13 cellular contexts compared by ENCODE assay signal in the genomic region with DNA sequence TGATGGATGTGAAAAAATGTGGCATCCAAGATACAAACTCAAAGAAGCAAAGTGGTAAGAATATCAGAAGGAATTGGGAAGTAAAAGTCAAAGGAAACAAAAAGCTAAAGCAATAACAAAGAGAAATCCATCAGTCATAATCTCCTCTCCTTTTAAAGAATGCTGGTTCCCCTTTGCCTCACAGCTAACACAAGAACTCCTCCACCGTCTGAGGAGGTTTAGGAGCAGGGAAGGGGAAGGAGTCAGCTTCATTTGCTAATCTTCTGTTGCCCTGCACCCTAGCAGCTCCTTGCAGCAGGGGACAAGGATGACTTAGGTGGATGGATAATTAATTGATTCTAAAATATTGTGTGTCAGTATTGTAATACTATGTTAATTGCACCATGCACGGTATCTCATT. TPM values are rescaled to one million over a fixed set of nuclear protein-coding genes. Genes with fewer than 3 reads are reported as not detected.
"Had no signal": no experiment of that assay in that cellular context is flagged by ENCODE, and none has a peak within 500 bp of the region (broad histone marks: within the 10 kb centered on the region; RNA-seq: fewer than 3 reads in every experiment).

No MANE protein-coding gene starts in this region.

- H3K4me3 Mint-ChIP-seq: activated CD4-positive, alpha-beta memory T cell treated with anti-CD3 and anti-CD28 coated beads, Interleukin-2, amount 10 ng/mL, durations not matched to agents 7 days and 5 days; naive thymus-derived CD8-positive, alpha-beta T cell; stimulated activated naive B cell treated with anti-CD40 and anti-IgM and Interleukin-4, amounts not matched to agents 10 μg/mL and 1 μg/mL and 100 μg/mL, for 72 hours had no signal

- H3K27me3 Mint-ChIP-seq: activated CD4-positive, alpha-beta memory T cell treated with anti-CD3 and anti-CD28 coated beads, Interleukin-2, amount 10 ng/mL, durations not matched to agents 7 days and 5 days; naive thymus-derived CD8-positive, alpha-beta T cell; stimulated activated naive B cell treated with anti-CD40 and anti-IgM and Interleukin-4, amounts not matched to agents 10 μg/mL and 1 μg/mL and 100 μg/mL, for 72 hours had no signal

- H3K27ac ChIP-seq: gastrocnemius medialis, tibial nerve, vagina had no signal

- FAIRE-seq: astrocyte, bronchial epithelial cell had no signal

- DNase-seq: activated CD4-positive, alpha-beta memory T cell treated with anti-CD3 and anti-CD28 coated beads, Interleukin-2, amount 10 ng/mL, durations not matched to agents 7 days and 5 days; activated CD4-positive, alpha-beta T cell treated with anti-CD3 and anti-CD28 coated beads for 4 hours; gastrocnemius medialis; left colon; naive thymus-derived CD8-positive, alpha-beta T cell; occipital lobe; stimulated activated CD4-positive, alpha-beta T cell treated with anti-CD3 and anti-CD28 coated beads, Interleukin-2, amount 100 ng/mL, for 48 hours; stimulated activated naive B cell treated with anti-CD40 and anti-IgM and Interleukin-4, amounts not matched to agents 10 μg/mL and 1 μg/mL and 100 μg/mL, for 72 hours; substantia nigra had no signal

- H3K4me3 ChIP-seq: gastrocnemius medialis, tibial nerve, vagina had no signal

- ATAC-seq: gastrocnemius medialis; left colon; naive thymus-derived CD8-positive, alpha-beta T cell had no signal

- H3K9me3 ChIP-seq: gastrocnemius medialis, tibial nerve, vagina had no signal

- H3K27me3 ChIP-seq: gastrocnemius medialis, tibial nerve, vagina had no signal

- H3K4me1 ChIP-seq: gastrocnemius medialis, tibial nerve, vagina had no signal

- H3K27ac Mint-ChIP-seq: activated CD4-positive, alpha-beta memory T cell treated with anti-CD3 and anti-CD28 coated beads, Interleukin-2, amount 10 ng/mL, durations not matched to agents 7 days and 5 days; stimulated activated naive B cell treated with anti-CD40 and anti-IgM and Interleukin-4, amounts not matched to agents 10 μg/mL and 1 μg/mL and 100 μg/mL, for 72 hours had no signal

- H3K9me3 Mint-ChIP-seq: activated CD4-positive, alpha-beta memory T cell treated with anti-CD3 and anti-CD28 coated beads, Interleukin-2, amount 10 ng/mL, durations not matched to agents 7 days and 5 days; naive thymus-derived CD8-positive, alpha-beta T cell had no signal

RNA-seq across cellular contexts. Expression of gene PDCD1LG2, which starts 43.6 kb away (rescaled TPM):
- total RNA-seq: naive thymus-derived CD8-positive, alpha-beta T cell had no signal
